In genomic region chr5:177389368-177390169, GRCh38 we compare ENCODE assay signal across 8 cellular contexts. TPM values are rescaled to one million over a fixed set of nuclear protein-coding genes. Genes with fewer than 3 reads are reported as not detected.
A peak's percentile ranks its signal among the peaks of the same experiment; 100 is the strongest.
DNase-seq lines count a peak whose midpoint lies in the region; ATAC-seq and TF ChIP-seq lines count a peak whose summit lies in the region.

No MANE protein-coding gene starts in this region.

- H3K27me3 ChIP-seq in RWPE2 (ENCODE audit: insufficient read depth, poor library complexity, severe bottlenecking): no peaks in the 10 kb centered on the region
- H3K27me3 ChIP-seq in breast epithelium: no peaks in the 10 kb centered on the region
- no peaks in the 10 kb centered on the region for H3K27me3 ChIP-seq in naive thymus-derived CD4-positive, alpha-beta T cell (ENCODE audit: control insufficient read depth in 2 of 2, insufficient read depth in 2 of 2, low read length in 2 of 2)

- H3K9me3 ChIP-seq in HEK293 (ENCODE audit: control insufficient read depth, insufficient read depth, low read depth, low read length): no peaks in the 10 kb centered on the region
- H3K9me3 ChIP-seq in RWPE2 (ENCODE audit: severe bottlenecking): no peaks in the 10 kb centered on the region
- H3K9me3 ChIP-seq in breast epithelium: no peaks in the 10 kb centered on the region
- H3K9me3 ChIP-seq in naive thymus-derived CD4-positive, alpha-beta T cell (ENCODE audit: control insufficient read depth in 2 of 3, low read length in 3 of 3): no peaks in the 10 kb centered on the region

- DNase-seq in DMS79 (lab: John Stamatoyannopoulos, UW): peak; percentile 77
- peak; percentile 93 for DNase-seq in RWPE2 (ENCODE audit: low spot score)
- DNase-seq in breast epithelium (ENCODE audit: low spot score in 2 of 2): peak in 1 of 2 donors; percentile 61
- DNase-seq in naive thymus-derived CD4-positive, alpha-beta T cell: peak in 7 of 9 donors; percentile 24 to 58 (median 41)
- no peak for DNase-seq in medulla oblongata (ENCODE audit: extremely low spot score)
- DNase-seq in glutamatergic neuron: no peak

- H3K9me3 Mint-ChIP-seq in naive thymus-derived CD4-positive, alpha-beta T cell: peaks cover 0 to 2% (median 0%) of the 10 kb centered on the region in 11 donors
- peaks cover 5% of the 10 kb centered on the region for H3K9me3 Mint-ChIP-seq in glutamatergic neuron (ENCODE audit: unreplicated experiment)

- H3K27ac ChIP-seq in HEK293 (ENCODE audit: extremely low read depth, low read depth, low read length) (no peak overlapping the region), RWPE2 (ENCODE audit: poor library complexity, severe bottlenecking) (peak overlapping the region; percentile 78), breast epithelium (peak overlapping the region; percentile 46 to 62)
- peak overlapping the region; percentile 63 for H3K27ac ChIP-seq in naive thymus-derived CD4-positive, alpha-beta T cell (ENCODE audit: low read depth, low read length)

- TF ChIP-seq CTCF in HEK293 (tag by site-specific recombination; IDR thresholded peaks at IDR 0.05): no peak
- TF ChIP-seq CTCF in RWPE2 (IDR thresholded peaks at IDR 0.05; ENCODE audit: poor library complexity, severe bottlenecking): no peak
- TF ChIP-seq CTCF in breast epithelium (IDR thresholded peaks at IDR 0.05): peak in 1 of 3 donors; percentile 17
- no peak for TF ChIP-seq CTCF in glutamatergic neuron (IDR thresholded peaks at IDR 0.05; ENCODE audit: partially characterized antibody, unreplicated experiment)

- TF ChIP-seq POLR2A in breast epithelium (IDR thresholded peaks at IDR 0.05): no peak

- peak overlapping the region in 8 of 10 donors; percentile 43 to 68 (median 62) for H3K4me3 Mint-ChIP-seq in naive thymus-derived CD4-positive, alpha-beta T cell
- no peak overlapping the region for H3K4me3 Mint-ChIP-seq in glutamatergic neuron (ENCODE audit: unreplicated experiment)

- no peaks in the 10 kb centered on the region for H3K36me3 Mint-ChIP-seq in naive thymus-derived CD4-positive, alpha-beta T cell
- no peaks in the 10 kb centered on the region for H3K36me3 Mint-ChIP-seq in glutamatergic neuron (ENCODE audit: unreplicated experiment)

- H3K27me3 Mint-ChIP-seq in naive thymus-derived CD4-positive, alpha-beta T cell: peaks cover 0 to 5% (median 0%) of the 10 kb centered on the region in 5 donors
- peaks cover 10% of the 10 kb centered on the region for H3K27me3 Mint-ChIP-seq in glutamatergic neuron (ENCODE audit: unreplicated experiment)

- H3K4me1 Mint-ChIP-seq in naive thymus-derived CD4-positive, alpha-beta T cell: peaks cover 33 to 44% (median 36%) of the 10 kb centered on the region in 7 donors
- peaks cover 7% of the 10 kb centered on the region for H3K4me1 Mint-ChIP-seq in glutamatergic neuron (ENCODE audit: low read depth, unreplicated experiment)

- POLR2A ChIA-PET in HEK293 (lab: Yijun Ruan, JAX): interaction anchor here (0.6 to 4.4 kb wide), 4 partner anchors 10 to 66 kb away, joined by 3 to 20 read pairs (median 3); no protein-coding TSS in a partner anchor
- POLR2A ChIA-PET in naive thymus-derived CD4-positive, alpha-beta T cell (lab: Charles Lee): interaction anchor here (0.8 to 5.1 kb wide), 17 partner anchors 9 to 112 kb away, joined by 3 to 48 read pairs (median 7); partner anchors contain the start of genes GRK6, PDLIM7, PFN3 and PRR7

- H3K4me1 ChIP-seq in HEK293 (ENCODE audit: control insufficient read depth, insufficient read depth, low read length) (no peaks in the 10 kb centered on the region), RWPE2 (ENCODE audit: insufficient read depth, poor library complexity, severe bottlenecking) (peaks cover 22% of the 10 kb centered on the region), breast epithelium (no peaks in the 10 kb centered on the region)
- H3K4me1 ChIP-seq in naive thymus-derived CD4-positive, alpha-beta T cell (ENCODE audit: control insufficient read depth in 2 of 2, insufficient read depth in 2 of 2, low read length in 2 of 2): peaks cover 31 to 33% of the 10 kb centered on the region in 2 donors

- intact Hi-C loops in breast epithelium (cut with DNase I; ENCODE audit: low total_unique reads): no loop called here
- intact Hi-C loops in naive thymus-derived CD4-positive, alpha-beta T cell (cut with micrococcal nuclease): loop anchor here (1.0 to 5.0 kb wide), 12 partner anchors 13 to 277 kb away; partner anchors contain the start of genes GRK6 (in 1 of the 2), PDLIM7 (in 1 of the 2) and RGS14 (in 1 of the 2)

- H3K27ac Mint-ChIP-seq in naive thymus-derived CD4-positive, alpha-beta T cell: peak overlapping the region; percentile 51 to 85 (median 80)
- no peak overlapping the region for H3K27ac Mint-ChIP-seq in glutamatergic neuron (ENCODE audit: unreplicated experiment)

- H3K36me3 ChIP-seq in HEK293 (ENCODE audit: control insufficient read depth in 2 of 2, insufficient read depth in 1 of 2, low read length in 2 of 2): no peaks in the 10 kb centered on the region
- H3K36me3 ChIP-seq in RWPE2 (ENCODE audit: low read depth): no peaks in the 10 kb centered on the region
- no peaks in the 10 kb centered on the region for H3K36me3 ChIP-seq in breast epithelium
- H3K36me3 ChIP-seq in naive thymus-derived CD4-positive, alpha-beta T cell (ENCODE audit: control insufficient read depth in 2 of 3, insufficient read depth in 3 of 3, low read length in 3 of 3): no peaks in the 10 kb centered on the region

- H3K4me3 ChIP-seq in HEK293 (ENCODE audit: low read depth, low read length): no peak overlapping the region
- no peak overlapping the region for H3K4me3 ChIP-seq in RWPE2 (ENCODE audit: severe bottlenecking)
- peak overlapping the region in 1 of 3 donors; percentile 6 for H3K4me3 ChIP-seq in breast epithelium
- H3K4me3 ChIP-seq in naive thymus-derived CD4-positive, alpha-beta T cell (ENCODE audit: low read length): no peak overlapping the region

- ATAC-seq in RWPE2 (ENCODE audit: low read depth): peak; percentile 78
- ATAC-seq in naive thymus-derived CD4-positive, alpha-beta T cell: peak; percentile 82
- no peak for ATAC-seq in GM18498 (IDR thresholded peaks at IDR 0.05; ENCODE audit: unreplicated experiment)

- CTCF ChIA-PET in HEK293 (lab: Yijun Ruan, JAX): interaction anchor here (0.6 to 6.8 kb wide), 22 partner anchors 11 to 276 kb away, joined by 3 to 97 read pairs (median 4); partner anchors contain the start of genes GRK6, LMAN2 and PFN3
- CTCF ChIA-PET in naive thymus-derived CD4-positive, alpha-beta T cell (lab: Charles Lee): interaction anchor here (0.7 to 7.5 kb wide), 16 partner anchors 12 to 676 kb away, joined by 3 to 149 read pairs (median 12); partner anchors contain the start of genes F12, LMAN2, PDLIM7 and PFN3

TF ChIP-seq in HEK293, 187 proteins besides CTCF, POLR2A, EP300 and RAD21:
- TF ChIP-seq ZNF610 (tag by site-specific recombination; IDR thresholded peaks at IDR 0.05; ENCODE audit: borderline replicate concordance) (no peak), PRDM1 (tag by site-specific recombination; IDR thresholded peaks at IDR 0.05) (peak; percentile 48; the same call in 1 of the 2 replicates), ZNF26 (tag by site-specific recombination; IDR thresholded peaks at IDR 0.05) (no peak)
TF ChIP-seq in HEK293: peak in this region for 1.

RNA-seq across cellular contexts. Expression of gene SLC34A1, which starts 5.3 kb away (rescaled TPM):
- total RNA-seq in breast epithelium (not detected), glutamatergic neuron (ENCODE audit: unreplicated experiment) (not detected)
- under 1 TPM in 2 of 5 experiments, not detected in 3; 0.27 to 0.29 TPM for total RNA-seq in naive thymus-derived CD4-positive, alpha-beta T cell
- not detected for polyA plus RNA-seq in naive thymus-derived CD4-positive, alpha-beta T cell

RNA-seq across cellular contexts. Expression of gene PFN3, which starts 10.9 kb away (rescaled TPM):
- not detected for total RNA-seq in breast epithelium
- total RNA-seq in naive thymus-derived CD4-positive, alpha-beta T cell: not detected
- not detected for polyA plus RNA-seq in naive thymus-derived CD4-positive, alpha-beta T cell
- not detected for total RNA-seq in glutamatergic neuron (ENCODE audit: unreplicated experiment)

RNA-seq across cellular contexts. Expression of gene F12, which starts 19.8 kb away (rescaled TPM):
- total RNA-seq in breast epithelium: 1 to 10 TPM in 2 of 3 donors, under 1 TPM in 1; 0.64 to 2.9 (median 2.6) TPM
- 1 to 10 TPM in 1 of 5 experiments, under 1 TPM in 2, not detected in 2; 0.16 to 2.1 (median 0.34) TPM for total RNA-seq in naive thymus-derived CD4-positive, alpha-beta T cell
- polyA plus RNA-seq in naive thymus-derived CD4-positive, alpha-beta T cell: under 1 TPM in 1 of 2 donors, not detected in 1; 0.64 TPM
- 5.4 TPM for total RNA-seq in glutamatergic neuron (ENCODE audit: unreplicated experiment)

RNA-seq across cellular contexts. Expression of gene RGS14, which starts 31.8 kb away (rescaled TPM):
- total RNA-seq in breast epithelium (10 to 100 TPM in 2 of 3 donors, 1 to 10 TPM in 1; 9.0 to 16.4 (median 11.3) TPM), glutamatergic neuron (ENCODE audit: unreplicated experiment) (15.9 TPM)
- 100 to 1,000 TPM in 3 of 5 experiments, 10 to 100 TPM in 2; 68.4 to 196 (median 112) TPM for total RNA-seq in naive thymus-derived CD4-positive, alpha-beta T cell
- 100 to 1,000 TPM in 1 of 2 donors, 10 to 100 TPM in 1; 32.9 to 100 TPM for polyA plus RNA-seq in naive thymus-derived CD4-positive, alpha-beta T cell

RNA-seq across cellular contexts. Expression of gene GRK6, which starts 36.9 kb away (rescaled TPM):
- 10 to 100 TPM; 21.3 to 25.0 (median 22.1) TPM for total RNA-seq in breast epithelium
- 100 to 1,000 TPM; 161 to 246 (median 200) TPM for total RNA-seq in naive thymus-derived CD4-positive, alpha-beta T cell
- 100 to 1,000 TPM in 1 of 2 donors, 10 to 100 TPM in 1; 78.8 to 202 TPM for polyA plus RNA-seq in naive thymus-derived CD4-positive, alpha-beta T cell
- 43.9 TPM for total RNA-seq in glutamatergic neuron (ENCODE audit: unreplicated experiment)

Comparison
In these comparisons a context has a peak if more than half of its experiments do, and no peak if none do; other contexts are left out.
1. DNase-seq: peak in DMS79 (single experiment), RWPE2 (single experiment) and naive thymus-derived CD4-positive, alpha-beta T cell (7 of 9); none in medulla oblongata (single experiment) and glutamatergic neuron (single experiment).